In the genomic region with DNA sequence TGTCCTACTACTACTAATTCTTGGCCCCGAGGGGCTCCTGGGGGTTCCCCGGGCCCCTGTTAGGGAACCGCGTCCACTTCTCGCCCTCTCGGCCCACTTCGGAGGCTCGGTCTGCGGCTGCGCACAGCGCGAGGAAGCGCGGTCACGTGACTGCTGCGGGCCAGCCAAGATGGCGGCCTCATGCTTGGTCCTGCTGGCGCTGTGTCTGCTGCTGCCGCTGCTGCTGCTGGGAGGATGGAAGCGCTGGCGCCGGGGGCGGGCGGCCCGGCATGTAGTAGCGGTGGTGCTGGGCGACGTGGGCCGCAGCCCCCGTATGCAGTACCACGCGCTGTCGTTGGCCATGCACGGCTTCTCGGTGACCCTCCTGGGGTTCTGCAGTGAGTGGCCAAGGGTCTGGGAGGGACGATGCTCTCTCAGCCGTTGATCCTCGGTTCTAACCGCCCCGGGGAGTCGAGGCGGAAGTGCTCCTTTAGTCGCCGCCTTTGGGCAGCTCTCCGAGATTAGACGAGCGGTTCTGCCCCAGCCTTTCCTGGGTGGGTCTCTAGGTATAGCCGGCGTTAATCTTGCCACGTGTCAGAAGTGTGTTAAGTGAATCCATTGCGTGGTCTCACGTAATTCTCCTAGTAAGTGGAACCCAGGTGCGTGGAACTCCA, we compare ENCODE assay signal across 1 cellular context.
TF ChIP-seq lines count a peak whose summit lies in the region.

TSS of gene ALG1 (plus strand) at position 163 of the 653 bp plus-strand sequence. CDS start at position 170, 7 bp downstream.

TF ChIP-seq in IMR-90, 13 proteins besides CTCF, POLR2A, EP300 and RAD21:
- TF ChIP-seq SMC3 (IDR thresholded peaks at IDR 0.05; ENCODE audit: low read depth, low read length) (no peak), BHLHE40 (IDR thresholded peaks at IDR 0.05; ENCODE audit: low read depth, low read length) (peak; percentile 89), NFE2L2 (IDR thresholded peaks at IDR 0.05; ENCODE audit: low read depth, low read length) (no peak), MAFK (IDR thresholded peaks at IDR 0.05; ENCODE audit: low read depth, low read length) (no peak), CEBPB (IDR thresholded peaks at IDR 0.05; ENCODE audit: low read depth, low read length) (no peak), CHD1 (IDR thresholded peaks at IDR 0.05; ENCODE audit: low read depth, low read length) (no peak)
- TF ChIP-seq, protein P1, sequence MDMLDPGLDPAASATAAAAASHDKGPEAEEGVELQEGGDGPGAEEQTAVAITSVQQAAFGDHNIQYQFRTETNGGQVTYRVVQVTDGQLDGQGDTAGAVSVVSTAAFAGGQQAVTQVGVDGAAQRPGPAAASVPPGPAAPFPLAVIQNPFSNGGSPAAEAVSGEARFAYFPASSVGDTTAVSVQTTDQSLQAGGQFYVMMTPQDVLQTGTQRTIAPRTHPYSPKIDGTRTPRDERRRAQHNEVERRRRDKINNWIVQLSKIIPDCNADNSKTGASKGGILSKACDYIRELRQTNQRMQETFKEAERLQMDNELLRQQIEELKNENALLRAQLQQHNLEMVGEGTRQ (IDR thresholded peaks at IDR 0.05; ENCODE audit: low read depth, low read length) = peak; percentile 96
